ENCODE assay signal across 31 cellular contexts in genomic region chr13:20206836-20207235, GRCh38. TPM values are rescaled to one million over a fixed set of nuclear protein-coding genes. Genes with fewer than 3 reads are reported as not detected.
"Had no signal": no experiment of that assay in that cellular context is flagged by ENCODE, and none has a peak within 500 bp of the region (broad histone marks: within the 10 kb centered on the region; RNA-seq: fewer than 3 reads in every experiment).

No MANE protein-coding gene starts in this region.

- H3K4me2 ChIP-seq: KMS-11 had no signal

- DNase-seq: activated CD4-positive, alpha-beta T cell treated with anti-CD3 and anti-CD28 coated beads for 36 hours; activated CD4-positive, alpha-beta T cell treated with anti-CD3 and anti-CD28 coated beads, Interleukin-2, amount 10 ng/mL, durations not matched to agents 7 days and 5 days; activated CD4-positive, alpha-beta T cell treated with anti-CD3 and anti-CD28 coated beads, Interleukin-2, amount 50 U/mL, for 48 hours; activated CD8-positive, alpha-beta T cell treated with anti-CD3 and anti-CD28 coated beads, Interleukin-2, amount 10 ng/mL, durations not matched to agents 7 days and 5 days; activated naive CD4-positive, alpha-beta T cell treated with anti-CD3 and anti-CD28 coated beads, Interleukin-2, amount 10 ng/mL, durations not matched to agents 7 days and 5 days; activated naive CD8-positive, alpha-beta T cell treated with anti-CD3 and anti-CD28 coated beads, Interleukin-2, amount 50 U/mL, for 24 hours; activated T-cell treated with anti-CD3 and anti-CD28 coated beads, Interleukin-2, amount 50 U/mL, for 24 hours; aorta; brain microvascular endothelial cell; central memory CD4-positive, alpha-beta T cell; MM.1S; NCI-H1092 treated with DMSO at 0.1 percent for 48 hours; NCI-H1417; NCI-H187 treated with DMSO at 0.1 percent for 48 hours; NCI-H2081; NCI-H226; NCI-H446 treated with DMSO at 0.1 percent for 48 hours; NCI-H524; PC-3; Peyer's patch; SIG-M5; SW 1271; T-helper 1 cell; T1000 had no signal

- ATAC-seq: activated CD4-positive, alpha-beta T cell treated with anti-CD3 and anti-CD28 coated beads for 36 hours; activated CD4-positive, CD25-positive, alpha-beta regulatory T cell treated with anti-CD3 and anti-CD28 coated beads, Interleukin-2, amount 50 U/mL, for 24 hours; activated CD8-positive, alpha-beta T cell treated with anti-CD3 and anti-CD28 coated beads, Interleukin-2, amount 10 ng/mL, durations not matched to agents 7 days and 5 days; activated naive CD8-positive, alpha-beta T cell treated with anti-CD3 and anti-CD28 coated beads, Interleukin-2, amount 50 U/mL, for 24 hours; PC-3; Right ventricle myocardium inferior; WTC11 had no signal

- H3K27me3 ChIP-seq: Peyer's patch had no signal

- H3K9ac ChIP-seq: KMS-11 had no signal

- H3K9me3 ChIP-seq: Peyer's patch had no signal

- H3K36me3 ChIP-seq: brain microvascular endothelial cell, Peyer's patch had no signal

- H3K27ac ChIP-seq: brain microvascular endothelial cell, KMS-11, Peyer's patch, RWPE1 had no signal

- H3K4me3 ChIP-seq: Peyer's patch had no signal

- H3K4me1 ChIP-seq: Peyer's patch had no signal

- FAIRE-seq: colon had no signal

RNA-seq across cellular contexts. Expression of gene GJB6, which starts 25.3 kb away (rescaled TPM):
- total RNA-seq: aorta, LHCN-M2, Peyer's patch, Right ventricle myocardium inferior, WTC11 had no signal

RNA-seq across cellular contexts. Expression of gene GJA3, which starts 46.0 kb away (rescaled TPM):
- total RNA-seq: Peyer's patch had no signal
